ENCODE assay signal across 7 cellular contexts in the genomic region with DNA sequence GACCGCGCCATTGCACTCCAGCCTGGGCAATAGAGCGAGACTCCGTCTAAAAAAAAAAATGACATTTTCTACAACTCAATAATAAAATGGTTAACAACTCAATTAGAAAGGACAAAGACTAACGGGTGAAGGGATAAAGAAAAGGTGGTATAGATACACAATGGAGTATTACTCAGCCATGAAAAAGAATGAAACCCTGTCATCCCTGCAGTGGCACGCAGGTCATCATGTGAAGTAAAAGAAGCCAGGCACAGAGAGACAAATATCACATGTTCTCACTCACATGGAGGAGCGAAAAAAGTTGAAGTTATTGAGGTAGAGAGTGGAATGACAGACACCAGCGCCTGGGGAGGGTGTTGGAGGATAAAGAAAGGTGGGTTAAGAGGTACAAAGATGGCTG. TPM values are rescaled to one million over a fixed set of nuclear protein-coding genes. Genes with fewer than 3 reads are reported as not detected.
"Had no signal": no experiment of that assay in that cellular context is flagged by ENCODE, and none has a peak within 500 bp of the region (broad histone marks: within the 10 kb centered on the region; RNA-seq: fewer than 3 reads in every experiment).

No MANE protein-coding gene starts in this region.

- H3K4me2 ChIP-seq: KMS-11 had no signal

- H3K27ac Mint-ChIP-seq: IgD-negative memory B cell had no signal

- H3K27ac ChIP-seq: HL-60, KMS-11 had no signal

- ATAC-seq: HepG2 had no signal

- H3K9ac ChIP-seq: KMS-11 had no signal

- H3K4me3 Mint-ChIP-seq: IgD-negative memory B cell had no signal

- FAIRE-seq: HepG2 had no signal

- DNase-seq: IMR-90, KBM-7, KG1 had no signal

RNA-seq across cellular contexts. Expression of a gene that starts 39.0 kb away (rescaled TPM):
- polyA plus RNA-seq: HepG2, IgD-negative memory B cell had no signal
